31 cellular contexts compared by ENCODE assay signal in the genomic region with DNA sequence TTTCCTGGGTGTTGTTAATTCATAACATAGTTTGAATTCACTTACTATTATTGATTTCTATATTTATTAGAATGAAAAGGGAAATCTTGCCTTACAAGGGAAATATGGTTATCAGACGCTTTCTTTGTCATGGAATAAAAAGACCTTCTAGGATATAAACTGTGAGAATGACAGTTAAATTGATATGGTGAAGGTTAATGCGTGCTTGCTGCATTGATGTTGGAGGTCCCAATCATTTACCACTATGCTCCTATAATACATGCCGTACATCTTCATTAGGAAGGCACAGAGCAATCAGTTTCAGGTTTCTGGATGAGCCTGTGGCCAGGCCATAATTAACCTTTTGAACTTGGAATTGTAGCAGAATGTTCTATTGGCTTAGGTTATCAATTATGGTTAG.
"Had no signal": no experiment of that assay in that cellular context is flagged by ENCODE, and none has a peak within 500 bp of the region (broad histone marks: within the 10 kb centered on the region; RNA-seq: fewer than 3 reads in every experiment).

No MANE protein-coding gene starts in this region.

- H3K36me3 ChIP-seq: Peyer's patch, SJSA1 had no signal

- H3K4me3 ChIP-seq: Peyer's patch, SJSA1, SK-N-MC had no signal

- H3K27me3 ChIP-seq: Peyer's patch, SJSA1 had no signal

- ATAC-seq: PC-3, SK-N-SH treated with all-trans-retinoic acid at 6 μM for 48 hours, T-cell had no signal

- DNase-seq: Karpas-422; MV-4-11; NCI-H1092; NCI-H1105 treated with DMSO at 0.1 percent for 48 hours; NCI-H1436; NCI-H146; NCI-H1694; NCI-H187; NCI-H1930; NCI-H2029 treated with DMSO at 0.1 percent for 48 hours; NCI-H2081 treated with DMSO at 0.1 percent for 48 hours; NCI-H2107; NCI-H2171; NCI-H226; NCI-H446 treated with DMSO at 0.1 percent for 48 hours; NCI-H510A; NCI-H524; NCI-H526; NCI-H774; NK-92 treated with Interleukin-12 subunit alpha and Interleukin-12 subunit beta, amount 100 ng/mL, for 24 hours; OCI-M1; PC-3; Peyer's patch; Right ventricle myocardium superior; RPMI8226; SHP77 treated with DMSO at 0.1 percent for 48 hours; T-cell had no signal

- H3K27ac ChIP-seq: KMS-11, Peyer's patch, SJSA1, SK-N-MC had no signal

- H3K4me1 ChIP-seq: Peyer's patch had no signal

- H3K9me3 ChIP-seq: Peyer's patch, SJSA1 had no signal

- H3K9ac ChIP-seq: KMS-11 had no signal

- H3K4me2 ChIP-seq: KMS-11 had no signal
